In the genomic region with DNA sequence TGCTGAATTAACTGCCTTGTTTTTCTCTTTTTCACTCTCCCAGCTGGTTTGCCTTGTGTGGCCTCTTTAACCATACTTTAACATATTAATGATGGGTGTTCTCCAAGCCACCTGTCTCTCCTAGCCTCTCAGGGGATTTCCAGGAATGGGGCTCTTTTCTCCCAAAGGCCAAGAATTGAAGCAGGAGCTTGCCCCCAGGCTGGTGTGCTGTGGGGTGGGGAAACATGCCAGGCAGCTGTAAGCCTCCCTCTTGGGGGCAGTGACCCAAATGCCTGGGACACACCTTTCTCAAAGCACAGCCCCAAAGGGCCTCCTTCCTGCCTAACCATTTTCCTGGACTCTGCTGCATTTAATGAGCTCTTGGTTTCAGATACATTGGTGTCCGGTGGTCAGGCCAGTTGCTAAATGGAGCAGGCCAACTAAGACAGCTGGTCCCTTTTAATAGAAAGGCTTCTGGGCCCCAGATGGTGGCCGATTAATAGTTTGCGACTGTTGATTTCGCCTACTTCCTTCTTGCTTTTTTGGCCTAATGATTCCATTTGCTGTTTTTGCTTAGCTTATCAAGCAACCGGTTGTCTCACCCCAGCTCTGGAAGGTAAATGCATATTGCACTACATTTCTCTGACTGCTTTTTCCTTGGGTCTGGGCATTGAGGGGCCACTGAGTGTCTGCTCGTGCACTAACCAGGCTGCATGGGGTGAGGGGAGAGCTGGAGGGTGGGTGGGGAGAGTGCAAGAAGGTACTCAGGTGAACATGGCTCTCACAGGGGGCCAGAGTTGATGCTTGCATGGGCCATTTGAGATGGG, we compare ENCODE assay signal across 19 cellular contexts. TPM values are rescaled to one million over a fixed set of nuclear protein-coding genes. Genes with fewer than 3 reads are reported as not detected.
A peak's percentile ranks its signal among the peaks of the same experiment; 100 is the strongest.
DNase-seq lines count a peak whose midpoint lies in the region; ATAC-seq and TF ChIP-seq lines count a peak whose summit lies in the region.
"Had no signal": no experiment of that assay in that cellular context is flagged by ENCODE, and none has a peak within 500 bp of the region (broad histone marks: within the 10 kb centered on the region; RNA-seq: fewer than 3 reads in every experiment).

No MANE protein-coding gene starts in this region.

- TF ChIP-seq POLR2A in esophagus muscularis mucosa (IDR thresholded peaks at IDR 0.05; ENCODE audit: low read depth) = no peak

- no peaks in the 10 kb centered on the region for H3K27me3 ChIP-seq in esophagus muscularis mucosa
- H3K27me3 ChIP-seq: body of pancreas, thyroid gland had no signal

- H3K27ac ChIP-seq in esophagus muscularis mucosa (replicated peaks in 1 of 4) = peak overlapping the region; percentile 52 to 77 (median 62)
- H3K27ac ChIP-seq: body of pancreas, epithelial cell of prostate, thyroid gland had no signal

- no peak for TF ChIP-seq CTCF in esophagus muscularis mucosa (IDR thresholded peaks at IDR 0.05)

- H3K9me3 ChIP-seq in esophagus muscularis mucosa = no peaks in the 10 kb centered on the region
- H3K9me3 ChIP-seq: body of pancreas, thyroid gland had no signal

- ATAC-seq in left ventricle myocardium superior = peak; percentile 17
- no peak for ATAC-seq in left cardiac atrium
- no peak for ATAC-seq in GM18867 (IDR thresholded peaks at IDR 0.05; ENCODE audit: unreplicated experiment)
- no peak for ATAC-seq in HG02798 (IDR thresholded peaks at IDR 0.05; ENCODE audit: poor library complexity, unreplicated experiment)
- ATAC-seq in GM18498 (IDR thresholded peaks at IDR 0.05; ENCODE audit: unreplicated experiment) = no peak
- ATAC-seq: activated CD8-positive, alpha-beta T cell treated with anti-CD3 and anti-CD28 coated beads, Interleukin-2, amount 10 ng/mL, durations not matched to agents 7 days and 5 days; activated T-cell treated with anti-CD3 and anti-CD28 coated beads, Interleukin-2, amount 50 U/mL, for 72 hours; body of pancreas had no signal

- no peak overlapping the region for H3K4me3 ChIP-seq in esophagus muscularis mucosa
- H3K4me3 ChIP-seq: body of pancreas, thyroid gland had no signal

- 73% methylated on average over 6 of the region's 6 CpGs for WGBS in esophagus muscularis mucosa

- H3K36me3 ChIP-seq in esophagus muscularis mucosa = peaks cover 0 to 15% (median 0%) of the 10 kb centered on the region in 4 donors
- H3K36me3 ChIP-seq: thyroid gland had no signal

- H3K4me1 ChIP-seq in esophagus muscularis mucosa = peaks cover 75 to 88% (median 87%) of the 10 kb centered on the region in 4 donors

- TF ChIP-seq EP300 in esophagus muscularis mucosa (IDR thresholded peaks at IDR 0.05) = no peak

- no peak for DNase-seq in left ventricle myocardium superior
- DNase-seq in left cardiac atrium = no peak
- no peak for DNase-seq in esophagus muscularis mucosa (ENCODE audit: extremely low spot score)
- peak; percentile 63 for DNase-seq in renal cortical epithelial cell (ENCODE audit: low read depth)
- DNase-seq in NCI-H2227 treated with DMSO at 0.1 percent for 48 hours (lab: John Stamatoyannopoulos, UW) = no peak
- DNase-seq: activated CD4-positive, CD25-positive, alpha-beta regulatory T cell; activated CD8-positive, alpha-beta T cell treated with anti-CD3 and anti-CD28 coated beads, Interleukin-2, amount 10 ng/mL, durations not matched to agents 7 days and 5 days; activated T-cell treated with anti-CD3 and anti-CD28 coated beads, Interleukin-2, amount 50 U/mL, for 72 hours; body of pancreas; cortex of kidney; DMS153; naive B cell; NCI-H146; SIG-M5; thyroid gland had no signal

- intact Hi-C loops in left ventricle myocardium superior (cut with micrococcal nuclease) = no loop called here
- intact Hi-C loops in left cardiac atrium (cut with DNase I) = no loop called here
- intact Hi-C loops in esophagus muscularis mucosa (cut with DNase I) = no loop called here

RNA-seq across cellular contexts. Expression of a gene that starts 5.8 kb away (rescaled TPM):
- total RNA-seq in left ventricle myocardium superior = 118 TPM
- total RNA-seq in left cardiac atrium = 10 to 100 TPM; 59.9 to 75.7 TPM
- total RNA-seq in esophagus muscularis mucosa = 10 to 100 TPM in 3 of 4 donors, 1 to 10 TPM in 1; 9.1 to 21.5 (median 16.2) TPM
- 16.0 and 79.8 TPM in 2 replicates for total RNA-seq in renal cortical epithelial cell
